In genomic region chr4:138232364-138232763, GRCh38 we compare ENCODE assay signal across 18 cellular contexts. TPM values are rescaled to one million over a fixed set of nuclear protein-coding genes. Genes with fewer than 3 reads are reported as not detected.
DNase-seq lines count a peak whose midpoint lies in the region; ATAC-seq, FAIRE-seq and TF ChIP-seq lines count a peak whose summit lies in the region.
"Had no signal": no experiment of that assay in that cellular context is flagged by ENCODE, and none has a peak within 500 bp of the region (broad histone marks: within the 10 kb centered on the region; RNA-seq: fewer than 3 reads in every experiment).

No MANE protein-coding gene starts in this region.

- peaks cover 29% of the 10 kb centered on the region for H3K79me2 ChIP-seq in HepG2 (ENCODE audit: insufficient read depth, low read length)
- peaks cover 87% of the 10 kb centered on the region for H3K79me2 ChIP-seq in PC-9 (ENCODE audit: low read depth)
- peaks cover 86% of the 10 kb centered on the region for H3K79me2 ChIP-seq in endothelial cell of umbilical vein (ENCODE audit: control insufficient read depth, insufficient read depth, low read length)

- no peak overlapping the region for H3K9ac ChIP-seq in HepG2 (ENCODE audit: insufficient read depth, low read depth, low read length)
- no peak overlapping the region for H3K9ac ChIP-seq in endothelial cell of umbilical vein (replicated peaks; ENCODE audit: extremely low read depth, insufficient read depth, low read length)
- H3K9ac ChIP-seq: GM23248 had no signal

- peaks cover 29% of the 10 kb centered on the region for H3F3A ChIP-seq in PC-9 (ENCODE audit: insufficient read depth, low read depth)

- 0 out of 2 replicates have a peak, but pooled peaks cover 6% of the 10 kb centered on the region for H3K9me2 ChIP-seq in PC-9 (ENCODE audit: insufficient read depth)

- dilution Hi-C loops in endothelial cell of umbilical vein (cut with MboI; ENCODE audit: extremely low pct_ligation_motif_present, low sequenced_read_pairs), result no loop called here

- H3K9me3 ChIP-seq in HepG2 (ENCODE audit: low read length), result no peaks in the 10 kb centered on the region
- H3K9me3 ChIP-seq in right lobe of liver, result no peaks in the 10 kb centered on the region
- H3K9me3 ChIP-seq in PC-9 (ENCODE audit: insufficient read depth, low read depth), result no peaks in the 10 kb centered on the region
- no peaks in the 10 kb centered on the region for H3K9me3 ChIP-seq in endothelial cell of umbilical vein (replicated peaks; ENCODE audit: control insufficient read depth, insufficient read depth, low read length)

- no peaks in the 10 kb centered on the region for H3K9me1 ChIP-seq in endothelial cell of umbilical vein (replicated peaks; ENCODE audit: control insufficient read depth, extremely low read depth, insufficient read depth, low read length)

- no peak for TF ChIP-seq RAD21 in HepG2 (CRISPR knock-in tag; IDR thresholded peaks at IDR 0.05)

- BruUV-seq in HepG2 (replicated peaks; lab: Mats Ljungman, UMichigan) (no TSS peak), PC-9 (replicated peaks; lab: Mats Ljungman, UMichigan) (no TSS peak), endothelial cell of umbilical vein (replicated peaks; lab: Mats Ljungman, UMichigan) (no TSS peak)

- no peak for DNase-seq in HepG2 (ENCODE audit: low spot score)
- no peak for DNase-seq in right lobe of liver
- DNase-seq in PC-9, result no peak
- DNase-seq in endothelial cell of umbilical vein (ENCODE audit: low read depth, low spot score), result no peak
- DNase-seq in NCI-H2081 (lab: John Stamatoyannopoulos, UW), result no peak
- DNase-seq in DMS153 (lab: John Stamatoyannopoulos, UW), result no peak
- DNase-seq: C1 segment of cervical spinal cord; Calu3; CD4-positive, alpha-beta memory T cell; COR-L47; DND-41; GM23248; H7; HCEC 1CT had no signal

- H2AFZ ChIP-seq in HepG2 (ENCODE audit: low read length), result no peak overlapping the region
- no peak overlapping the region for H2AFZ ChIP-seq in PC-9
- H2AFZ ChIP-seq in endothelial cell of umbilical vein (ENCODE audit: low read depth, low read length), result no peak overlapping the region
- H2AFZ ChIP-seq: GM23248 had no signal

- no peak for TF ChIP-seq CTCF in HepG2 (CRISPR knock-in tag; IDR thresholded peaks at IDR 0.05)
- TF ChIP-seq CTCF in right lobe of liver (IDR thresholded peaks at IDR 0.05), result no peak
- TF ChIP-seq CTCF in PC-9 (conservative IDR thresholded peaks at IDR 0.05), result no peak
- TF ChIP-seq CTCF in endothelial cell of umbilical vein (IDR thresholded peaks at IDR 0.05; ENCODE audit: extremely low read depth in 1 of 2, insufficient read depth in 1 of 2, low read depth in 1 of 2, low read length in 2 of 2), result no peak

- CTCF ChIA-PET in HepG2 (lab: Yijun Ruan, JAX; ENCODE audit: low intra/inter-chr PET ratio, low total read pairs) (no interaction called here), PC-9 (lab: Charles Lee) (no interaction called here), endothelial cell of umbilical vein (lab: Charles Lee) (no interaction called here)

- POLR2A ChIA-PET in HepG2 (lab: Yijun Ruan, JAX), result no interaction called here
- POLR2A ChIA-PET in PC-9 (lab: Charles Lee; ENCODE audit: unreplicated experiment), result interaction anchor here (0.5 to 0.6 kb wide), 2 partner anchors 10 to 747 kb away, joined by 3 to 4 read pairs; no protein-coding TSS in a partner anchor
- POLR2A ChIA-PET in endothelial cell of umbilical vein (lab: Charles Lee), result no interaction called here

- H3K27ac ChIP-seq in HepG2 (ENCODE audit: extremely low read length, insufficient read depth, low read length) (no peak overlapping the region), right lobe of liver (no peak overlapping the region), PC-9 (0 out of 2 replicates have a peak overlapping the region, but pooled peaks have one; percentile 23), endothelial cell of umbilical vein (ENCODE audit: insufficient read depth, low read depth, low read length) (no peak overlapping the region)
- H3K27ac ChIP-seq: 22Rv1, GM23248 had no signal

- H3K4me1 ChIP-seq in HepG2 (ENCODE audit: insufficient read depth, low read length), result peaks cover 13% of the 10 kb centered on the region; the same call in 1 of the 2 replicates
- no peaks in the 10 kb centered on the region for H3K4me1 ChIP-seq in right lobe of liver
- peaks cover 46% of the 10 kb centered on the region for H3K4me1 ChIP-seq in PC-9 (replicated peaks; ENCODE audit: insufficient read depth)
- H3K4me1 ChIP-seq in endothelial cell of umbilical vein (ENCODE audit: control insufficient read depth, extremely low read depth, insufficient read depth, low read length), result peaks cover 57% of the 10 kb centered on the region

- no peak for FAIRE-seq in HepG2 (lab: Jason Lieb, UNC)
- FAIRE-seq in endothelial cell of umbilical vein (lab: Jason Lieb, UNC), result no peak
- FAIRE-seq: GM12892, GM19239, H1 had no signal

- H4K20me1 ChIP-seq in HepG2 (ENCODE audit: insufficient read depth, low read length) (0 out of 2 replicates have a peak, but pooled peaks cover 14% of the 10 kb centered on the region), PC-9 (ENCODE audit: insufficient read depth) (no peaks in the 10 kb centered on the region), endothelial cell of umbilical vein (replicated peaks; ENCODE audit: control insufficient read depth, extremely low read depth, insufficient read depth, low read length) (no peaks in the 10 kb centered on the region)

- no peak for TF ChIP-seq EP300 in HepG2 (IDR thresholded peaks at IDR 0.05; ENCODE audit: low read depth in 2 of 2, low read length in 2 of 2)
- no peak for TF ChIP-seq EP300 in HepG2 (CRISPR knock-in tag; IDR thresholded peaks at IDR 0.05; ENCODE audit: borderline replicate concordance)

- H3K4me2 ChIP-seq in HepG2 (ENCODE audit: low read depth, low read length) (no peak overlapping the region), PC-9 (no peak overlapping the region), endothelial cell of umbilical vein (ENCODE audit: insufficient read depth, low read length) (peak overlapping the region; percentile 19)

- H3K27me3 ChIP-seq in HepG2 (ENCODE audit: control insufficient read depth in 1 of 2, insufficient read depth in 2 of 2, low read length in 2 of 2), result no peaks in the 10 kb centered on the region
- no peaks in the 10 kb centered on the region for H3K27me3 ChIP-seq in right lobe of liver
- no peaks in the 10 kb centered on the region for H3K27me3 ChIP-seq in PC-9 (ENCODE audit: insufficient read depth, low read depth)
- H3K27me3 ChIP-seq in endothelial cell of umbilical vein (ENCODE audit: control insufficient read depth in 2 of 2, insufficient read depth in 2 of 2, low read length in 2 of 2), result no peaks in the 10 kb centered on the region

- in situ Hi-C loops in HepG2 (cut with HindIII; ENCODE audit: extremely low pct_ligation_motif_present, low pct_unique_long_range_greater_than_20kb), result no loop called here

- no peak overlapping the region for H3K4me3 ChIP-seq in HepG2 (replicated peaks in 1 of 3; ENCODE audit: insufficient read depth in 1 of 3, low read depth in 2 of 3, low read length in 3 of 3)
- no peak overlapping the region for H3K4me3 ChIP-seq in right lobe of liver
- H3K4me3 ChIP-seq in PC-9, result no peak overlapping the region
- no peak overlapping the region for H3K4me3 ChIP-seq in endothelial cell of umbilical vein (replicated peaks in 1 of 3; ENCODE audit: insufficient read depth in 1 of 3, low read depth in 1 of 3, low read length in 3 of 3)
- H3K4me3 ChIP-seq: GM23248 had no signal

- TF ChIP-seq POLR2A in HepG2 (IDR thresholded peaks at IDR 0.05; ENCODE audit: insufficient read depth in 1 of 2, low read depth in 2 of 2, low read length in 2 of 2) (no peak), right lobe of liver (IDR thresholded peaks at IDR 0.05) (no peak), endothelial cell of umbilical vein (IDR thresholded peaks at IDR 0.05; ENCODE audit: low read depth, low read length) (no peak)

- intact Hi-C loops in HepG2 (cut with micrococcal nuclease; ENCODE audit: unreplicated experiment) (no loop called here), right lobe of liver (cut with DNase I) (no loop called here), PC-9 (cut with micrococcal nuclease; ENCODE audit: unreplicated experiment) (no loop called here), endothelial cell of umbilical vein (cut with micrococcal nuclease) (no loop called here)

- H3K36me3 ChIP-seq in HepG2 (replicated peaks in 1 of 2; ENCODE audit: control insufficient read depth in 1 of 2, insufficient read depth in 2 of 2, low read length in 2 of 2) (peaks cover 3 to 76% of the 10 kb centered on the region in 2 experiments), right lobe of liver (no peaks in the 10 kb centered on the region), PC-9 (ENCODE audit: low read depth) (peaks cover 76% of the 10 kb centered on the region), endothelial cell of umbilical vein (ENCODE audit: control insufficient read depth in 2 of 2, extremely low read depth in 1 of 2, insufficient read depth in 2 of 2, low read length in 2 of 2) (peaks cover 0 to 35% of the 10 kb centered on the region in 2 experiments)

- WGBS in HepG2 (ENCODE audit: low lambda C conversion rate), result 100% methylated on average over 1 of the region's 1 CpG
- 75% methylated on average over 1 of the region's 1 CpG for WGBS in right lobe of liver (ENCODE audit: insufficient coverage, low coverage, low lambda C conversion rate, missing lambda C conversion rate)

- ATAC-seq in HepG2 (no peak), right lobe of liver (no peak)

RNA-seq across cellular contexts. Expression of gene SLC7A11, which starts 9.8 kb away (rescaled TPM):
- total RNA-seq in HepG2 (2016; rRNA removed; fragmentation: Illumina TruSeq; extraction: Trizol) (11.9 and 15.7 TPM in 2 replicates), right lobe of liver (1 to 10 TPM in 2 of 6 experiments, under 1 TPM in 3, not detected in 1; 0.02 to 1.8 (median 0.35) TPM), PC-9 (2021) (110 and 187 TPM in 2 replicates), endothelial cell of umbilical vein (79.3 and 82.7 TPM in 2 replicates)
- total RNA-seq in HepG2 (2016; cell fraction: cytosol; rRNA removed; fragmentation: Illumina TruSeq; extraction: Trizol; ENCODE audit: low read depth), result 1.5 and 2.6 TPM in 2 replicates
- total RNA-seq in HepG2 (2016; cell fraction: insoluble cytoplasmic fraction; rRNA removed; fragmentation: Illumina TruSeq; extraction: Trizol), result 13.1 and 14.5 TPM in 2 replicates
- 4.0 and 5.0 TPM in 2 replicates for total RNA-seq in HepG2 (2016; cell fraction: membrane; rRNA removed; fragmentation: Illumina TruSeq; extraction: Trizol)
- total RNA-seq in HepG2 (2016; cell fraction: nucleus; rRNA removed; fragmentation: Illumina TruSeq; extraction: Trizol), result 21.1 and 22.8 TPM in 2 replicates
- polyA plus RNA-seq in HepG2 (2011; rRNA removed) (15.9 and 17.5 TPM in 2 replicates), endothelial cell of umbilical vein (22.8 and 28.4 TPM in 2 replicates)
- polyA plus RNA-seq in HepG2 (2011; cell fraction: cytosol; rRNA removed), result 5.6 and 9.4 TPM in 2 replicates
- 9.2 and 14.7 TPM in 2 replicates for polyA plus RNA-seq in HepG2 (2011; cell fraction: nucleus; rRNA removed)
- 20.4 and 31.0 TPM in 2 replicates for polyA plus RNA-seq in HepG2 (2012)
- polyA plus RNA-seq in HepG2 (2016; cell fraction: cytosol; fragmentation: Illumina TruSeq; extraction: Trizol; ENCODE audit: low read depth), result 0.35 and 0.42 TPM in 2 replicates
- 5.6 and 6.9 TPM in 2 replicates for polyA plus RNA-seq in HepG2 (2016; cell fraction: insoluble cytoplasmic fraction; fragmentation: Illumina TruSeq; extraction: Trizol; ENCODE audit: low read depth)
- polyA plus RNA-seq in HepG2 (2016; cell fraction: membrane; fragmentation: Illumina TruSeq; extraction: Trizol; ENCODE audit: low read depth), result 0.86 and 0.94 TPM in 2 replicates
- polyA plus RNA-seq in HepG2 (2016; cell fraction: nucleus; fragmentation: Illumina TruSeq; extraction: Trizol; ENCODE audit: insufficient read depth, low read depth), result 16.0 and 16.6 TPM in 2 replicates
- polyA minus RNA-seq in HepG2 (2011; rRNA and poly(A)+ RNA removed; ENCODE audit: low replicate concordance), result 95.4 and 149 TPM in 2 replicates
- 28.0 and 41.2 TPM in 2 replicates for polyA minus RNA-seq in HepG2 (2011; cell fraction: cytosol; rRNA and poly(A)+ RNA removed)
- polyA minus RNA-seq in HepG2 (2011; cell fraction: nucleus; rRNA and poly(A)+ RNA removed), result 82.7 and 97.5 TPM in 2 replicates
- 19.6 and 23.6 TPM in 2 replicates for polyA plus RNA-seq in endothelial cell of umbilical vein (2011; cell fraction: cytosol; rRNA removed)
- 65.9 and 76.9 TPM in 2 replicates for polyA plus RNA-seq in endothelial cell of umbilical vein (2011; cell fraction: nucleus; rRNA removed)
- polyA plus RNA-seq in endothelial cell of umbilical vein (2012), result 39.1 and 58.9 TPM in 2 replicates
- polyA minus RNA-seq in endothelial cell of umbilical vein, result 263 and 304 TPM in 2 replicates
- polyA minus RNA-seq in endothelial cell of umbilical vein (2011; cell fraction: cytosol; rRNA and poly(A)+ RNA removed), result 59.9 TPM
- 162 and 225 TPM in 2 replicates for polyA minus RNA-seq in endothelial cell of umbilical vein (2011; cell fraction: nucleus; rRNA and poly(A)+ RNA removed)
- polyA plus RNA-seq: CD4-positive, alpha-beta memory T cell had no signal
